14 cellular contexts compared by ENCODE assay signal in the genomic region with DNA sequence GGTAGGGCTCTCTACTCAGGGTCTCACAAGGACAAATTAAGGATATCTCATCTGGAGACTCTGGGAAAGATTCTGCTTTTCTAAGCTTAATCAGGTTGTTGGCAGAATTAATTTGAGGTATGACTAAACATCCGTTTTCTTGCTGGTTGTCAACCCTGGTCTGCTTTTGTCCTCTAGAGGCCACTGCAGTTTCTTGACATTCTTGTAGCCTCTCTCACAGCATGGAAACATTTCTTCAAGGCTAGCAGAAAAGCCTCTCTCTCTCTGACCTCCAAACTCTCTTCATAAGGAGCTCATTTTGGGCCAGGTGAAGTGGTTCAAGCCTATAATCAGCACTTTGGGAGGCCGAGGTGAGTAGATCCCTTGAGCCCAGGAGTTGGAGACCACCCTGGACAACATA.
DNase-seq lines count a peak whose midpoint lies in the region; ATAC-seq, FAIRE-seq and TF ChIP-seq lines count a peak whose summit lies in the region.
"Had no signal": no experiment of that assay in that cellular context is flagged by ENCODE, and none has a peak within 500 bp of the region (broad histone marks: within the 10 kb centered on the region; RNA-seq: fewer than 3 reads in every experiment).

No MANE protein-coding gene starts in this region.

- no peak overlapping the region for H3K4me3 Mint-ChIP-seq in neural progenitor cell
- H3K4me3 Mint-ChIP-seq: activated CD8-positive, alpha-beta memory T cell treated with anti-CD3 and anti-CD28 coated beads, Interleukin-2, amount 10 ng/mL, durations not matched to agents 7 days and 5 days; IgD-negative memory B cell; natural killer cell treated with Interleukin-12 subunit alpha and Interleukin-12 subunit beta and Interleukin-15 and Interleukin-18, amount 100 ng/mL, for 72 hours had no signal

- peaks cover 3% of the 10 kb centered on the region for H3K4me1 Mint-ChIP-seq in neural progenitor cell
- H3K4me1 Mint-ChIP-seq: activated CD8-positive, alpha-beta memory T cell treated with anti-CD3 and anti-CD28 coated beads, Interleukin-2, amount 10 ng/mL, durations not matched to agents 7 days and 5 days; IgD-negative memory B cell had no signal

- TF ChIP-seq CTCF in bronchial epithelial cell (IDR thresholded peaks at IDR 0.05; ENCODE audit: insufficient read depth, low read length, severe bottlenecking) (peak; percentile 45), neural progenitor cell (IDR thresholded peaks at IDR 0.05) (peak; percentile 56)

- H3K27me3 ChIP-seq in H7 (ENCODE audit: control insufficient read depth, insufficient read depth, low read length) (no peaks in the 10 kb centered on the region), bronchial epithelial cell (ENCODE audit: control insufficient read depth, insufficient read depth, low read length) (no peaks in the 10 kb centered on the region), neural progenitor cell (no peaks in the 10 kb centered on the region)

- H3K9me3 Mint-ChIP-seq in neural progenitor cell, result no peaks in the 10 kb centered on the region

- H3K9me3 ChIP-seq in neural progenitor cell (ENCODE audit: low read depth), result no peaks in the 10 kb centered on the region

- no peak overlapping the region for H3K4me2 ChIP-seq in neural progenitor cell

- H3K79me2 ChIP-seq in neural progenitor cell (ENCODE audit: low read depth), result no peaks in the 10 kb centered on the region

- H3K27me3 Mint-ChIP-seq in neural progenitor cell (ENCODE audit: insufficient read depth, low read depth), result no peaks in the 10 kb centered on the region
- H3K27me3 Mint-ChIP-seq: activated CD8-positive, alpha-beta memory T cell treated with anti-CD3 and anti-CD28 coated beads, Interleukin-2, amount 10 ng/mL, durations not matched to agents 7 days and 5 days; IgD-negative memory B cell; natural killer cell treated with Interleukin-12 subunit alpha and Interleukin-12 subunit beta and Interleukin-15 and Interleukin-18, amount 100 ng/mL, for 72 hours had no signal

- FAIRE-seq in bronchial epithelial cell (lab: Jason Lieb, UNC), result no peak

- DNase-seq in H7 (peak; percentile 7), NCI-H69 (lab: John Stamatoyannopoulos, UW) (peak; percentile 18), bronchial epithelial cell (ENCODE audit: low read depth) (peak; percentile 41), neural progenitor cell (ENCODE audit: low spot score) (peak; percentile 43), NCI-H2107 treated with DMSO at 0.1 percent for 48 hours (lab: John Stamatoyannopoulos, UW; ENCODE audit: unreplicated experiment) (no peak), NCI-H510A treated with DMSO at 0.1 percent for 48 hours (lab: John Stamatoyannopoulos, UW) (no peak), dermis blood vessel endothelial cell (no peak)
- DNase-seq: activated CD8-positive, alpha-beta memory T cell treated with anti-CD3 and anti-CD28 coated beads, Interleukin-2, amount 10 ng/mL, durations not matched to agents 7 days and 5 days; DMS 273 treated with DMSO at 0.1 percent for 48 hours; NCI-H524 treated with DMSO at 0.1 percent for 48 hours; T-helper 1 cell had no signal

- peaks cover 5% of the 10 kb centered on the region for H3F3A ChIP-seq in neural progenitor cell (ENCODE audit: low read depth)

- no peaks in the 10 kb centered on the region for H3K36me3 ChIP-seq in H7 (replicated peaks; ENCODE audit: control insufficient read depth, insufficient read depth, low read length)
- no peaks in the 10 kb centered on the region for H3K36me3 ChIP-seq in bronchial epithelial cell (ENCODE audit: control insufficient read depth, insufficient read depth, low read length)
- no peaks in the 10 kb centered on the region for H3K36me3 ChIP-seq in neural progenitor cell

- no peak overlapping the region for H3K27ac ChIP-seq in neural progenitor cell

- H3K9ac ChIP-seq in neural progenitor cell, result no peak overlapping the region

- no peak for ATAC-seq in GM19328 (IDR thresholded peaks at IDR 0.05; ENCODE audit: unreplicated experiment)
- ATAC-seq: activated CD8-positive, alpha-beta memory T cell treated with anti-CD3 and anti-CD28 coated beads, Interleukin-2, amount 10 ng/mL, durations not matched to agents 7 days and 5 days; natural killer cell treated with Interleukin-12 subunit alpha and Interleukin-12 subunit beta and Interleukin-15 and Interleukin-18, amount 100 ng/mL, for 72 hours had no signal

- H3K4me1 ChIP-seq in neural progenitor cell, result peaks cover 10% of the 10 kb centered on the region

- H3K4me3 ChIP-seq in H7 (ENCODE audit: insufficient read depth, low read depth, low read length), result no peak overlapping the region
- no peak overlapping the region for H3K4me3 ChIP-seq in bronchial epithelial cell (ENCODE audit: low read depth, low read length)
- H3K4me3 ChIP-seq in neural progenitor cell, result no peak overlapping the region

- H4K20me1 ChIP-seq in neural progenitor cell (ENCODE audit: low read depth), result no peaks in the 10 kb centered on the region

- no peaks in the 10 kb centered on the region for H3K36me3 Mint-ChIP-seq in neural progenitor cell
- H3K36me3 Mint-ChIP-seq: activated CD8-positive, alpha-beta memory T cell treated with anti-CD3 and anti-CD28 coated beads, Interleukin-2, amount 10 ng/mL, durations not matched to agents 7 days and 5 days; IgD-negative memory B cell; natural killer cell treated with Interleukin-12 subunit alpha and Interleukin-12 subunit beta and Interleukin-15 and Interleukin-18, amount 100 ng/mL, for 72 hours had no signal

- H3K27ac Mint-ChIP-seq in neural progenitor cell, result no peak overlapping the region
- H3K27ac Mint-ChIP-seq: activated CD8-positive, alpha-beta memory T cell treated with anti-CD3 and anti-CD28 coated beads, Interleukin-2, amount 10 ng/mL, durations not matched to agents 7 days and 5 days; IgD-negative memory B cell; natural killer cell treated with Interleukin-12 subunit alpha and Interleukin-12 subunit beta and Interleukin-15 and Interleukin-18, amount 100 ng/mL, for 72 hours had no signal

- H2AFZ ChIP-seq in neural progenitor cell (replicated peaks), result peak overlapping the region; percentile 8

Comparison
In these comparisons a context has a peak if more than half of its experiments do, and no peak if none do; other contexts are left out.
1. DNase-seq: peak in H7 (single experiment), NCI-H69 (single experiment), bronchial epithelial cell (single experiment) and neural progenitor cell (single experiment); none in NCI-H2107 treated with DMSO at 0.1 percent for 48 hours (single experiment), NCI-H510A treated with DMSO at 0.1 percent for 48 hours (single experiment) and dermis blood vessel endothelial cell (single experiment).